ENCODE assay signal across 8 cellular contexts in the genomic region with DNA sequence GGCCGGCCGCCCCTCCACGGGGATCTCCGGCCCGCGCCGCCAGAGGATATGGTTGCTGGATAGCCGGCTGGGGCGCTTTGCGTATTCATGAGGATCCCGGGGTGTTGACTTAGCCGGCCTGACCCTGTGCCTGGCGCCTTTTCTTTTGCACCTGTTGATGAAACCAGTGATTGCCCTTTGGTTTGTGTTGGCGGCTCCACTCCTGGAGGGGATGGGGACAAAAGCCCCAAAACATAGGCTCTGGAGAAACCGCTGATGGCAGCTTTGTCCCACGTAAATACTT. TPM values are rescaled to one million over a fixed set of nuclear protein-coding genes. Genes with fewer than 3 reads are reported as not detected.
DNase-seq lines count a peak whose midpoint lies in the region; ATAC-seq and TF ChIP-seq lines count a peak whose summit lies in the region.

No MANE protein-coding gene starts in this region.

- intact Hi-C loops in CD4-positive, alpha-beta T cell (cut with DNase I, micrococcal nuclease): loop anchor here in 1 of 2 experiments (5.0 to 10.0 kb wide), 3 partner anchors 190 to 957 kb away; partner anchors contain the start of gene TMEM181
- intact Hi-C loops in naive thymus-derived CD4-positive, alpha-beta T cell (cut with micrococcal nuclease): loop anchor here (1.0 to 10.0 kb wide), 8 partner anchors 8 to 1205 kb away; partner anchors contain the start of genes ARID1B (in 1 of the 2), SNX9 (in 1 of the 2) and SYTL3 (in 1 of the 2)

- H3K27me3 ChIP-seq in CD4-positive, alpha-beta T cell (ENCODE audit: control insufficient read depth, insufficient read depth, low read length): no peaks in the 10 kb centered on the region
- H3K27me3 ChIP-seq in naive thymus-derived CD4-positive, alpha-beta T cell (ENCODE audit: control insufficient read depth in 2 of 2, insufficient read depth in 2 of 2, low read length in 2 of 2): no peaks in the 10 kb centered on the region

- H3K36me3 Mint-ChIP-seq in CD4-positive, alpha-beta T cell (ENCODE audit: low read depth): peaks cover 11% of the 10 kb centered on the region
- H3K36me3 Mint-ChIP-seq in naive thymus-derived CD4-positive, alpha-beta T cell: peaks cover 0 to 3% (median 0%) of the 10 kb centered on the region in 5 donors

- no peak for ATAC-seq in CD4-positive, alpha-beta T cell (ENCODE audit: poor library complexity)
- ATAC-seq in GM19351 (IDR thresholded peaks at IDR 0.05; ENCODE audit: unreplicated experiment) (peak; percentile 44), HG03571 (IDR thresholded peaks at IDR 0.05; ENCODE audit: unreplicated experiment) (peak; percentile 8), HG03378 (IDR thresholded peaks at IDR 0.05; ENCODE audit: unreplicated experiment) (no peak)
- no peak for ATAC-seq in naive thymus-derived CD4-positive, alpha-beta T cell

- peaks cover 60% of the 10 kb centered on the region for H3K4me1 Mint-ChIP-seq in CD4-positive, alpha-beta T cell (ENCODE audit: low read depth)
- H3K4me1 Mint-ChIP-seq in naive thymus-derived CD4-positive, alpha-beta T cell: peaks cover 26 to 71% (median 60%) of the 10 kb centered on the region in 7 donors

- peaks cover 27 to 38% of the 10 kb centered on the region in 2 donors for H3K4me1 ChIP-seq in naive thymus-derived CD4-positive, alpha-beta T cell (ENCODE audit: control insufficient read depth in 2 of 2, insufficient read depth in 2 of 2, low read length in 2 of 2)

- H3K36me3 ChIP-seq in naive thymus-derived CD4-positive, alpha-beta T cell (ENCODE audit: control insufficient read depth in 2 of 3, insufficient read depth in 3 of 3, low read length in 3 of 3): peaks cover 0 to 7% (median 0%) of the 10 kb centered on the region in 3 experiments

- H3K9me3 ChIP-seq in CD4-positive, alpha-beta T cell (ENCODE audit: control insufficient read depth, low read length): no peaks in the 10 kb centered on the region
- no peaks in the 10 kb centered on the region for H3K9me3 ChIP-seq in naive thymus-derived CD4-positive, alpha-beta T cell (ENCODE audit: control insufficient read depth in 2 of 3, low read length in 3 of 3)

- peak overlapping the region; percentile 58 for H3K27ac ChIP-seq in CD4-positive, alpha-beta T cell (ENCODE audit: low read depth, low read length)
- peak overlapping the region; percentile 83 for H3K27ac ChIP-seq in naive thymus-derived CD4-positive, alpha-beta T cell (ENCODE audit: low read depth, low read length)

- CTCF ChIA-PET in CD4-positive, alpha-beta T cell (lab: Charles Lee): interaction anchor here (0.7 to 5.2 kb wide), 6 partner anchors 19 to 226 kb away, joined by 3 to 34 read pairs (median 3); no protein-coding TSS in a partner anchor
- CTCF ChIA-PET in naive thymus-derived CD4-positive, alpha-beta T cell (lab: Charles Lee): interaction anchor here (0.8 to 3.2 kb wide), 4 partner anchors 44 to 90 kb away, joined by 3 to 19 read pairs (median 4); no protein-coding TSS in a partner anchor

- peak overlapping the region; percentile 87 for H3K4me3 Mint-ChIP-seq in CD4-positive, alpha-beta T cell
- peak overlapping the region; percentile 75 to 94 (median 84) for H3K4me3 Mint-ChIP-seq in naive thymus-derived CD4-positive, alpha-beta T cell

- no peak for TF ChIP-seq CTCF in CD4-positive, alpha-beta T cell (IDR thresholded peaks at IDR 0.05)

- POLR2A ChIA-PET in CD4-positive, alpha-beta T cell (lab: Charles Lee): interaction anchor here (0.6 to 3.4 kb wide), 19 partner anchors 8 to 662 kb away, joined by 3 to 35 read pairs (median 3); partner anchors contain the start of gene DYNLT1
- POLR2A ChIA-PET in naive thymus-derived CD4-positive, alpha-beta T cell (lab: Charles Lee): interaction anchor here (1.0 to 4.1 kb wide), 12 partner anchors 8 to 103 kb away, joined by 3 to 20 read pairs (median 4); no protein-coding TSS in a partner anchor

- no peak for TF ChIP-seq POLR2A in erythroblast (IDR thresholded peaks at IDR 0.05; ENCODE audit: low read length)

- H3K27ac Mint-ChIP-seq in CD4-positive, alpha-beta T cell: peak overlapping the region; percentile 74
- H3K27ac Mint-ChIP-seq in naive thymus-derived CD4-positive, alpha-beta T cell: peak overlapping the region; percentile 71 to 95 (median 85)

- peak overlapping the region; percentile 81 for H3K4me3 ChIP-seq in naive thymus-derived CD4-positive, alpha-beta T cell (ENCODE audit: low read length)

- H3K27me3 Mint-ChIP-seq in CD4-positive, alpha-beta T cell: no peaks in the 10 kb centered on the region
- H3K27me3 Mint-ChIP-seq in naive thymus-derived CD4-positive, alpha-beta T cell: no peaks in the 10 kb centered on the region

- H3K9me3 Mint-ChIP-seq in CD4-positive, alpha-beta T cell: no peaks in the 10 kb centered on the region
- no peaks in the 10 kb centered on the region for H3K9me3 Mint-ChIP-seq in naive thymus-derived CD4-positive, alpha-beta T cell

- DNase-seq in CD4-positive, alpha-beta T cell: peak in 3 of 10 experiments; percentile 10 to 49 (median 19)
- DNase-seq in UCSD-AML1 (lab: John Stamatoyannopoulos, UW; ENCODE audit: unreplicated experiment) (peak; percentile 47), erythroblast (lab: John Stamatoyannopoulos, UW) (peak; percentile 22 to 46), cerebellum (ENCODE audit: low spot score) (no peak)
- DNase-seq in naive thymus-derived CD4-positive, alpha-beta T cell: peak in 3 of 9 donors; percentile 16 to 27 (median 21)

RNA-seq across cellular contexts. Expression of gene SYNJ2, which starts 0.6 kb away (rescaled TPM):
- 10 to 100 TPM; 34.6 to 38.0 TPM for total RNA-seq in CD4-positive, alpha-beta T cell
- 10 to 100 TPM; 22.4 to 36.6 (median 22.5) TPM for total RNA-seq in naive thymus-derived CD4-positive, alpha-beta T cell
- 10 to 100 TPM; 12.0 to 18.0 TPM for polyA plus RNA-seq in naive thymus-derived CD4-positive, alpha-beta T cell
- 68.6 TPM for total RNA-seq in cerebellum

Comparison
In these comparisons a context has a peak if more than half of its experiments do, and no peak if none do; other contexts are left out.
1. ATAC-seq: peak in GM19351 (single experiment) and HG03571 (single experiment); none in CD4-positive, alpha-beta T cell (single experiment), naive thymus-derived CD4-positive, alpha-beta T cell (single experiment) and HG03378 (single experiment).